8 cellular contexts compared by ENCODE assay signal in the genomic region with DNA sequence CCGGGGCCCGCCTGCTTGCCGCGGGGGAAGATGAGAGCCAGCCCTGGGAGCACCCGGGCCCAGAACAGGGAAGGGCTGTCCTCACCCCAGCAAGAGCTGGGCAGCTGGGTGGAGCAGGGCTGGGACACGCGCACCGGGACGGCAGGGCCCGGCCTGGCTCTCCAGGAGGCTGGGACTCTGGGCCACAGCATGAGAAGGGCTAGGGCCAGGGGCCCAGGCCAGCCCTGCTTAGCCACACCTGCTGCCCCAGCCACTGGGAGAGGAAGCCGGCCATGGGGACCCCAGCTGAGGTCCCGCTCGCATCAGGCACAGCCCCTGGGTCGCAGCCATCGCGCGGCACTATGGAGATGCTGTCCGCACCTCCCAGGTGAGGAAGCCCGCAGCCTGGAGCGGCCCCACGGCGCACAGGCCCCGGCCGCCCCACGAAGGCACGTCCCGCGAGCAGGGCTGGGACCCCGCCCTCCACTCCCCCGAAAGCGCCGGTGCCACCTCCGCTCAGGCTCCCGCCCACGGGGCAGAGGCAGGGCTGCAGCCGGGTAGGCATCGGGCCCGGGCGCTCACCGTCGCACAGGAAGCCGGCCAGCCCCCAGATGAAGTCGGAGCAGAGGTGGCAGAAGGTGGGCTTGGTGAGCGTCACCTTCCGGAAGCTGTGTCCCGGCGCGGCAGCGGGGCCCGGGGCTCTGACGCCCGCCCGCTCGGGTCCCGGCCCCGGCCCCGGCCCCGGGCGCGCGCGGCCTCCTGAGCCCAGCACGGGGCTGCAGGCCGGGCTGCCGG. TPM values are rescaled to one million over a fixed set of nuclear protein-coding genes. Genes with fewer than 3 reads are reported as not detected.
DNase-seq lines count a peak whose midpoint lies in the region; ATAC-seq and TF ChIP-seq lines count a peak whose summit lies in the region.

No MANE protein-coding gene starts in this region.

- peak overlapping the region; percentile 64 for H3K9ac ChIP-seq in mucosa of stomach (ENCODE audit: low read length)

- no peaks in the 10 kb centered on the region for H3K27me3 ChIP-seq in dorsolateral prefrontal cortex
- no peaks in the 10 kb centered on the region for H3K27me3 ChIP-seq in mucosa of stomach (ENCODE audit: control insufficient read depth, insufficient read depth, low read length)

- intact Hi-C loops in dorsolateral prefrontal cortex (cut with DNase I) = loop anchor here (5.0 kb wide), 1 partner anchor 41 kb away; a partner anchor contains a TSS

- H3K4me1 ChIP-seq in mucosa of stomach (ENCODE audit: control insufficient read depth, insufficient read depth, low read length) = peaks cover 38% of the 10 kb centered on the region

- no peaks in the 10 kb centered on the region for H3K9me3 ChIP-seq in mucosa of stomach (ENCODE audit: control insufficient read depth, low read length)

- no peak overlapping the region for H3K27ac Mint-ChIP-seq in glutamatergic neuron (ENCODE audit: unreplicated experiment)

- no peaks in the 10 kb centered on the region for H3K36me3 Mint-ChIP-seq in glutamatergic neuron (ENCODE audit: unreplicated experiment)

- H3K36me3 ChIP-seq in mucosa of stomach (ENCODE audit: control insufficient read depth, insufficient read depth, low read length) = no peaks in the 10 kb centered on the region

- peaks cover 6% of the 10 kb centered on the region for H3K27me3 Mint-ChIP-seq in glutamatergic neuron (ENCODE audit: unreplicated experiment)

- peaks cover 8% of the 10 kb centered on the region for H3K4me1 Mint-ChIP-seq in glutamatergic neuron (ENCODE audit: low read depth, unreplicated experiment)

- no peak overlapping the region for H3K4me3 Mint-ChIP-seq in glutamatergic neuron (ENCODE audit: unreplicated experiment)

- H3K9me3 Mint-ChIP-seq in glutamatergic neuron (ENCODE audit: unreplicated experiment) = peaks cover 7% of the 10 kb centered on the region

- no peak for TF ChIP-seq CTCF in dorsolateral prefrontal cortex (IDR thresholded peaks at IDR 0.05 in 54 of 56, conservative IDR thresholded peaks at IDR 0.05 in 2 of 56; ENCODE audit: low read depth in 1 of 56, partially characterized antibody in 56 of 56)
- no peak for TF ChIP-seq CTCF in glutamatergic neuron (IDR thresholded peaks at IDR 0.05; ENCODE audit: partially characterized antibody, unreplicated experiment)

- peak overlapping the region in 6 of 59 donors; percentile 28 to 68 (median 59) for H3K27ac ChIP-seq in dorsolateral prefrontal cortex

- DNase-seq in NCI-H2171 treated with DMSO at 0.1 percent for 48 hours (lab: John Stamatoyannopoulos, UW) (peak; percentile 1), NCI-H2171 (lab: John Stamatoyannopoulos, UW) (no peak), dorsolateral prefrontal cortex (peak in 1 of 10 donors; percentile 52), glutamatergic neuron (no peak)
- peak; percentile 31 to 38 for DNase-seq in activated CD4-positive, alpha-beta T cell treated with anti-CD3 and anti-CD28 coated beads for 24 hours (ENCODE audit: low read depth in 2 of 2)
- DNase-seq in stimulated activated naive CD4-positive, alpha-beta T cell (lab: John Stamatoyannopoulos, UW) = peak; percentile 34 to 65 (median 60)

- peak; percentile 37 for ATAC-seq in HG03342 (IDR thresholded peaks at IDR 0.05; ENCODE audit: unreplicated experiment)

- H3K4me3 ChIP-seq in dorsolateral prefrontal cortex = peak overlapping the region; percentile 43 to 91 (median 77)
- peak overlapping the region; percentile 46 for H3K4me3 ChIP-seq in mucosa of stomach (ENCODE audit: low read length)

RNA-seq across cellular contexts. Expression of a gene that starts 0.5 kb away (rescaled TPM):
- total RNA-seq in dorsolateral prefrontal cortex = 10 to 100 TPM; 13.3 to 31.8 (median 23.2) TPM
- total RNA-seq in glutamatergic neuron (ENCODE audit: unreplicated experiment) = 26.2 TPM

RNA-seq across cellular contexts. Expression of a gene that starts 14.0 kb away (rescaled TPM):
- total RNA-seq in dorsolateral prefrontal cortex = 10 to 100 TPM; 25.5 to 80.1 (median 43.3) TPM
- total RNA-seq in glutamatergic neuron (ENCODE audit: unreplicated experiment) = 20.3 TPM

RNA-seq across cellular contexts. Expression of a gene that starts 20.4 kb away (rescaled TPM):
- total RNA-seq in dorsolateral prefrontal cortex = 1 to 10 TPM in 104 of 120 experiments, under 1 TPM in 16; 0.53 to 4.6 (median 1.6) TPM
- total RNA-seq in glutamatergic neuron (ENCODE audit: unreplicated experiment) = 0.54 TPM

RNA-seq across cellular contexts. Expression of a gene that starts 38.6 kb away (rescaled TPM):
- total RNA-seq in dorsolateral prefrontal cortex = 100 to 1,000 TPM in 1 of 120 experiments, 10 to 100 TPM in 119; 18.7 to 109 (median 38.4) TPM
- 20.9 TPM for total RNA-seq in glutamatergic neuron (ENCODE audit: unreplicated experiment)

RNA-seq across cellular contexts. Expression of a gene that starts 40.6 kb away (rescaled TPM):
- total RNA-seq in dorsolateral prefrontal cortex (100 to 1,000 TPM in 3 of 120 experiments, 10 to 100 TPM in 117; 25.9 to 119 (median 61.7) TPM), glutamatergic neuron (ENCODE audit: unreplicated experiment) (62.7 TPM)

Comparison
In these comparisons a context has a peak if more than half of its experiments do, and no peak if none do; other contexts are left out.
1. DNase-seq: peak in NCI-H2171 treated with DMSO at 0.1 percent for 48 hours (single experiment), activated CD4-positive, alpha-beta T cell treated with anti-CD3 and anti-CD28 coated beads for 24 hours (2 of 2) and stimulated activated naive CD4-positive, alpha-beta T cell (6 of 6); none in NCI-H2171 (single experiment) and glutamatergic neuron (single experiment).